In genomic region chr5:140351609-140352334, GRCh38 we compare ENCODE assay signal across 8 cellular contexts. TPM values are rescaled to one million over a fixed set of nuclear protein-coding genes. Genes with fewer than 3 reads are reported as not detected.
DNase-seq lines count a peak whose midpoint lies in the region; ATAC-seq and TF ChIP-seq lines count a peak whose summit lies in the region.

No MANE protein-coding gene starts in this region.

- H2AFZ ChIP-seq in osteoblast (ENCODE audit: low read length), result no peak overlapping the region

- H3K9me3 ChIP-seq in osteoblast (ENCODE audit: low read depth, low read length), result no peaks in the 10 kb centered on the region

- no peaks in the 10 kb centered on the region for H4K20me1 ChIP-seq in osteoblast (ENCODE audit: insufficient read depth, low read length)

- no peak overlapping the region for H3K4me2 ChIP-seq in osteoblast (ENCODE audit: insufficient read depth, low read length)

- no peaks in the 10 kb centered on the region for H3K36me3 ChIP-seq in osteoblast (ENCODE audit: insufficient read depth, low read length)

- H3K79me2 ChIP-seq in osteoblast (ENCODE audit: insufficient read depth, low read length), result no peaks in the 10 kb centered on the region

- TF ChIP-seq CTCF in GM12864 (IDR thresholded peaks at IDR 0.05; ENCODE audit: low read depth, low read length, missing control alignments), result peak; percentile 72
- peak; percentile 89 for TF ChIP-seq CTCF in fibroblast of the aortic adventitia (IDR thresholded peaks at IDR 0.05; ENCODE audit: insufficient read depth, low read length)
- peak; percentile 87 for TF ChIP-seq CTCF in osteoblast (IDR thresholded peaks at IDR 0.05; ENCODE audit: extremely low read depth, low read depth, low read length)

- no peaks in the 10 kb centered on the region for H3K27me3 ChIP-seq in osteoblast (ENCODE audit: insufficient read depth, low read length)

- H3K4me3 ChIP-seq in GM12864 (ENCODE audit: low read depth, low read length), result no peak overlapping the region
- H3K4me3 ChIP-seq in fibroblast of the aortic adventitia (ENCODE audit: low read depth, low read length), result no peak overlapping the region
- no peak overlapping the region for H3K4me3 ChIP-seq in osteoblast (ENCODE audit: insufficient read depth, low read length)

- DNase-seq in AG08395 (ENCODE audit: low spot score), result peak; percentile 73
- no peak for DNase-seq in GM12864 (ENCODE audit: low read depth)
- peak; percentile 76 for DNase-seq in NCI-H69 (lab: John Stamatoyannopoulos, UW)
- DNase-seq in activated CD8-positive, alpha-beta memory T cell treated with anti-CD3 and anti-CD28 coated beads, Interleukin-2, amount 50 U/mL, for 24 hours (ENCODE audit: extremely low read depth), result peak; percentile 20
- peak; percentile 84 for DNase-seq in fibroblast of the aortic adventitia (ENCODE audit: low read depth)
- DNase-seq in osteoblast (ENCODE audit: insufficient read length, low spot score, missing footprints), result peak; percentile 88
- no peak for DNase-seq in cortex of kidney (lab: John Stamatoyannopoulos, UW)

- no peak overlapping the region for H3K27ac ChIP-seq in osteoblast (ENCODE audit: low read depth, low read length)

- peaks cover 11% of the 10 kb centered on the region for H3K4me1 ChIP-seq in osteoblast (ENCODE audit: insufficient read depth, low read length)

- ATAC-seq in HG03135 (IDR thresholded peaks at IDR 0.05; ENCODE audit: unreplicated experiment), result peak; percentile 53

RNA-seq across cellular contexts. Expression of gene HBEGF, which starts 5.4 kb away (rescaled TPM):
- 0.41 and 0.90 TPM in 2 replicates for total RNA-seq in fibroblast of the aortic adventitia (ENCODE audit: low replicate concordance)
- total RNA-seq in osteoblast, result 1.8 and 2.5 TPM in 2 replicates

RNA-seq across cellular contexts. Expression of gene SLC4A9, which starts 8.2 kb away (rescaled TPM):
- total RNA-seq in fibroblast of the aortic adventitia (ENCODE audit: low replicate concordance) (not detected in 2 replicates), osteoblast (not detected in 2 replicates)

RNA-seq across cellular contexts. Expression of gene PFDN1, which starts 48.9 kb away (rescaled TPM):
- total RNA-seq in fibroblast of the aortic adventitia (ENCODE audit: low replicate concordance), result 31.2 and 60.2 TPM in 2 replicates
- 58.3 and 65.9 TPM in 2 replicates for total RNA-seq in osteoblast

RNA-seq across cellular contexts. Expression of gene ANKHD1, which starts 49.9 kb away (rescaled TPM):
- total RNA-seq in fibroblast of the aortic adventitia (ENCODE audit: low replicate concordance), result 71.1 and 145 TPM in 2 replicates
- 81.1 and 87.8 TPM in 2 replicates for total RNA-seq in osteoblast

Comparison
In these comparisons a context has a peak if more than half of its experiments do, and no peak if none do; other contexts are left out.
1. DNase-seq: peak in AG08395 (single experiment), NCI-H69 (single experiment), activated CD8-positive, alpha-beta memory T cell treated with anti-CD3 and anti-CD28 coated beads, Interleukin-2, amount 50 U/mL, for 24 hours (single experiment), fibroblast of the aortic adventitia (single experiment) and osteoblast (single experiment); none in GM12864 (single experiment) and cortex of kidney (single experiment).
2. Peak in every context shown above with its lines, with median percentiles within 50 percentile points of each other: CTCF ChIP-seq.